In genomic region chr3:151210676-151211381, GRCh38 we compare ENCODE assay signal across 1 cellular context.
TF ChIP-seq lines count a peak whose summit lies in the region.

No MANE protein-coding gene starts in this region.

TF ChIP-seq in HCT116, 20 proteins besides CTCF, POLR2A, EP300 and RAD21 (continued from another document):
- TF ChIP-seq SP1 (IDR thresholded peaks at IDR 0.05; ENCODE audit: low read depth) (no peak), EZH2phosphoT487 (IDR thresholded peaks at IDR 0.05; ENCODE audit: borderline replicate concordance) (no peak)
